1 cellular context compared by ENCODE assay signal in genomic region chr2:29228276-29228675, GRCh38.
TF ChIP-seq lines count a peak whose summit lies in the region.

No MANE protein-coding gene starts in this region.

TF ChIP-seq in H1, 55 proteins besides CTCF, POLR2A, EP300 and RAD21:
- TF ChIP-seq NANOG (IDR thresholded peaks at IDR 0.05; ENCODE audit: insufficient read depth, low read depth, low read length, poor library complexity, severe bottlenecking) = no peak
- no peak for TF ChIP-seq RBBP5 (IDR thresholded peaks at IDR 0.05; ENCODE audit: borderline replicate concordance, low read depth, low read length)
- TF ChIP-seq MAFK (IDR thresholded peaks at IDR 0.05; ENCODE audit: low read depth, low read length) = no peak
- no peak for TF ChIP-seq GTF2F1 (IDR thresholded peaks at IDR 0.05; ENCODE audit: borderline replicate concordance, low read depth, low read length)
- TF ChIP-seq TEAD4 (IDR thresholded peaks at IDR 0.05; ENCODE audit: low read depth, low read length) = no peak
- TF ChIP-seq TAF1 (IDR thresholded peaks at IDR 0.05; ENCODE audit: low read depth, low read length) = no peak
- TF ChIP-seq JUN (IDR thresholded peaks at IDR 0.05; ENCODE audit: low read depth, low read length) = no peak
- TF ChIP-seq JUND (IDR thresholded peaks at IDR 0.05; ENCODE audit: low read length) = no peak
- no peak for TF ChIP-seq HDAC2 (IDR thresholded peaks at IDR 0.05; ENCODE audit: borderline replicate concordance in 1 of 2, low read depth in 2 of 2, low read length in 2 of 2)
- no peak for TF ChIP-seq ZNF274 (IDR thresholded peaks at IDR 0.05; ENCODE audit: borderline replicate concordance, extremely low read depth, low read length)
- TF ChIP-seq SRF (IDR thresholded peaks at IDR 0.05; ENCODE audit: low read depth, low read length) = no peak
